In genomic region chr6:26597821-26598220, GRCh38 we compare ENCODE assay signal across 10 cellular contexts. TPM values are rescaled to one million over a fixed set of nuclear protein-coding genes. Genes with fewer than 3 reads are reported as not detected.
DNase-seq lines count a peak whose midpoint lies in the region; ATAC-seq and TF ChIP-seq lines count a peak whose summit lies in the region.
"Had no signal": no experiment of that assay in that cellular context is flagged by ENCODE, and none has a peak within 500 bp of the region (broad histone marks: within the 10 kb centered on the region; RNA-seq: fewer than 3 reads in every experiment).

No MANE protein-coding gene starts in this region.

- intact Hi-C loops in heart right ventricle (cut with DNase I) (loop anchor here in 6 of 10 donors (2.0 to 10.0 kb wide), 5 partner anchors 61 to 426 kb away; partner anchors contain the start of gene ZNF322 (in 1 of the 6)), cardiac septum (cut with DNase I) (loop anchor here (2.0 to 10.0 kb wide), 3 partner anchors 77 to 1267 kb away; a partner anchor contains a TSS), ascending aorta (cut with DNase I) (loop anchor here (2.0 to 10.0 kb wide), 7 partner anchors 61 to 1267 kb away; partner anchors contain the start of genes ZNF184 and ZNF322), uterus (cut with DNase I; ENCODE audit: low total_unique reads) (loop anchor here (5.0 kb wide), 1 partner anchor 256 kb away; no protein-coding TSS in a partner anchor)

- TF ChIP-seq CTCF in heart right ventricle (IDR thresholded peaks at IDR 0.05) (no peak), ascending aorta (IDR thresholded peaks at IDR 0.05) (no peak), lung (IDR thresholded peaks at IDR 0.05; ENCODE audit: control extremely low read depth, extremely low read depth) (no peak), uterus (IDR thresholded peaks at IDR 0.05) (no peak)

- H3K36me3 ChIP-seq in heart right ventricle (peaks cover 0 to 33% (median 18%) of the 10 kb centered on the region in 9 donors), ascending aorta (peaks cover 20 to 21% of the 10 kb centered on the region in 2 donors), lung (ENCODE audit: control insufficient read depth in 2 of 2, insufficient read depth in 2 of 2, low read length in 2 of 2) (peaks cover 7 to 11% of the 10 kb centered on the region in 2 donors), uterus (no peaks in the 10 kb centered on the region)

- DNase-seq in heart right ventricle = no peak
- DNase-seq in cardiac septum (ENCODE audit: low spot score) = no peak
- no peak for DNase-seq in ascending aorta (ENCODE audit: low spot score in 2 of 2)
- no peak for DNase-seq in lung (ENCODE audit: low spot score)
- DNase-seq in uterus = no peak
- DNase-seq in NCI-H2029 (lab: John Stamatoyannopoulos, UW) = no peak
- no peak for DNase-seq in activated naive CD4-positive, alpha-beta T cell treated with Interleukin-2 at 50 U/mL for 16 hours
- DNase-seq in Ammon's horn (ENCODE audit: low spot score) = no peak
- DNase-seq: GDM1, NCI-H524 treated with DMSO at 0.1 percent for 48 hours had no signal

- H3K27me3 ChIP-seq in heart right ventricle = peaks cover 0 to 22% (median 14%) of the 10 kb centered on the region in 7 donors
- peaks cover 11% of the 10 kb centered on the region for H3K27me3 ChIP-seq in ascending aorta
- H3K27me3 ChIP-seq in lung (ENCODE audit: control insufficient read depth, insufficient read depth) = no peaks in the 10 kb centered on the region
- H3K27me3 ChIP-seq in uterus = peaks cover 0 to 14% of the 10 kb centered on the region in 2 donors

- ATAC-seq in heart right ventricle = no peak
- ATAC-seq in lung (ENCODE audit: insufficient read depth, low FRiP score) = no peak

- H3K4me3 ChIP-seq in heart right ventricle (peak overlapping the region in 8 of 10 donors; percentile 72 to 94 (median 84)), ascending aorta (peak overlapping the region; percentile 72 to 91), lung (peak overlapping the region; percentile 90), uterus (peak overlapping the region; percentile 88 to 94)

- WGBS in heart right ventricle, 2 donors = 62 to 66% methylated on average over 21 of the region's 21 CpGs
- 71 to 76% methylated on average over 21 of the region's 21 CpGs for WGBS in lung, 2 donors

- TF ChIP-seq POLR2A in uterus (IDR thresholded peaks at IDR 0.05) = no peak

- no peaks in the 10 kb centered on the region for H3K9me3 ChIP-seq in heart right ventricle
- H3K9me3 ChIP-seq in ascending aorta = no peaks in the 10 kb centered on the region
- no peaks in the 10 kb centered on the region for H3K9me3 ChIP-seq in lung (ENCODE audit: control insufficient read depth in 2 of 2, insufficient read depth in 1 of 2, low read length in 1 of 2)
- H3K9me3 ChIP-seq in uterus = no peaks in the 10 kb centered on the region

- H3K27ac ChIP-seq in heart right ventricle (peak overlapping the region in 3 of 10 donors; percentile 84 to 95 (median 89)), ascending aorta (peak overlapping the region in 1 of 2 donors; percentile 91), lung (ENCODE audit: low read depth in 1 of 2, low read length in 1 of 2) (no peak overlapping the region), uterus (no peak overlapping the region)

- H3K4me1 ChIP-seq in heart right ventricle (peaks cover 0 to 39% (median 18%) of the 10 kb centered on the region in 9 donors), ascending aorta (peaks cover 4 to 6% of the 10 kb centered on the region in 2 donors), lung (ENCODE audit: control insufficient read depth in 2 of 2, insufficient read depth in 2 of 2, low read length in 2 of 2) (peaks cover 3 to 7% of the 10 kb centered on the region in 2 donors), uterus (peaks cover 0 to 8% of the 10 kb centered on the region in 2 donors)

RNA-seq across cellular contexts. Expression of gene ABT1, which starts 1.1 kb away (rescaled TPM):
- total RNA-seq in heart right ventricle (10 to 100 TPM in 1 of 10 donors, 1 to 10 TPM in 9; 5.8 to 10.2 (median 7.4) TPM), cardiac septum (7.4 TPM), ascending aorta (20.1 TPM), lung (10 to 100 TPM; 15.6 to 18.2 TPM), uterus (10 to 100 TPM; 10.5 to 18.7 (median 16.1) TPM)
- polyA plus RNA-seq in heart right ventricle (10 to 100 TPM in 1 of 2 donors, 1 to 10 TPM in 1; 6.6 to 11.7 TPM), lung (10 to 100 TPM; 13.4 to 20.9 TPM)

RNA-seq across cellular contexts. Expression of gene HMGN4, which starts 59.7 kb away (rescaled TPM):
- total RNA-seq in heart right ventricle (10 to 100 TPM; 22.8 to 35.0 (median 29.8) TPM), cardiac septum (34.7 TPM), ascending aorta (20.6 TPM), lung (10 to 100 TPM; 50.8 to 57.6 TPM), uterus (10 to 100 TPM; 14.6 to 89.0 (median 73.3) TPM)
- polyA plus RNA-seq in heart right ventricle (10 to 100 TPM in 1 of 2 donors, 1 to 10 TPM in 1; 8.2 to 31.4 TPM), lung (10 to 100 TPM; 16.1 to 73.3 TPM)
